ENCODE assay signal across 27 cellular contexts in genomic region chr7:19552576-19552975, GRCh38.
"Had no signal": no experiment of that assay in that cellular context is flagged by ENCODE, and none has a peak within 500 bp of the region (broad histone marks: within the 10 kb centered on the region; RNA-seq: fewer than 3 reads in every experiment).

No MANE protein-coding gene starts in this region.

- H3K4me1 ChIP-seq: adrenal gland, esophagus muscularis mucosa, gastroesophageal sphincter, heart left ventricle, psoas muscle, suprapubic skin, transverse colon, uterus had no signal

- H3K36me3 Mint-ChIP-seq: activated naive CD4-positive, alpha-beta T cell treated with anti-CD3 and anti-CD28 coated beads, Interleukin-2, amount 50 U/mL, for 24 hours; memory B cell; naive B cell had no signal

- H3K4me1 Mint-ChIP-seq: activated B cell treated with CpG ODN at 0.5 μM for 24 hours; activated naive CD4-positive, alpha-beta T cell treated with anti-CD3 and anti-CD28 coated beads, Interleukin-2, amount 50 U/mL, for 24 hours; memory B cell; naive B cell; stimulated activated naive CD8-positive, alpha-beta T cell treated with anti-CD3 and anti-CD28 coated beads, Interleukin-15, amount 100 ng/mL, for 72 hours had no signal

- H3K9me3 Mint-ChIP-seq: activated naive CD4-positive, alpha-beta T cell treated with anti-CD3 and anti-CD28 coated beads, Interleukin-2, amount 50 U/mL, for 24 hours had no signal

- H3K4me3 Mint-ChIP-seq: activated B cell treated with CpG ODN at 0.5 μM for 24 hours; activated CD8-positive, alpha-beta T cell treated with anti-CD3 and anti-CD28 coated beads, Interleukin-2, amount 10 ng/mL, durations not matched to agents 7 days and 5 days; activated naive CD4-positive, alpha-beta T cell treated with anti-CD3 and anti-CD28 coated beads, Interleukin-2, amount 50 U/mL, for 24 hours; activated T-cell treated with anti-CD3 and anti-CD28 coated beads, Interleukin-2, amount 50 U/mL, for 72 hours; dendritic cell treated with granulocyte-macrophage colony-stimulating factor and Interleukin-4, amounts not matched to agents 40 ng/mL and 50 ng/mL, for 4 days; memory B cell; naive B cell; stimulated activated naive CD8-positive, alpha-beta T cell treated with anti-CD3 and anti-CD28 coated beads, Interleukin-15, amount 100 ng/mL, for 72 hours had no signal

- H3K27me3 Mint-ChIP-seq: activated B cell treated with CpG ODN at 0.5 μM for 24 hours; activated naive CD4-positive, alpha-beta T cell treated with anti-CD3 and anti-CD28 coated beads, Interleukin-2, amount 50 U/mL, for 24 hours; dendritic cell treated with granulocyte-macrophage colony-stimulating factor and Interleukin-4, amounts not matched to agents 40 ng/mL and 50 ng/mL, for 4 days; naive B cell; stimulated activated naive CD8-positive, alpha-beta T cell treated with anti-CD3 and anti-CD28 coated beads, Interleukin-15, amount 100 ng/mL, for 72 hours had no signal

- H3K27ac Mint-ChIP-seq: activated B cell treated with CpG ODN at 0.5 μM for 24 hours; activated CD8-positive, alpha-beta T cell treated with anti-CD3 and anti-CD28 coated beads, Interleukin-2, amount 10 ng/mL, durations not matched to agents 7 days and 5 days; activated naive CD4-positive, alpha-beta T cell treated with anti-CD3 and anti-CD28 coated beads, Interleukin-2, amount 50 U/mL, for 24 hours; activated T-cell treated with anti-CD3 and anti-CD28 coated beads, Interleukin-2, amount 50 U/mL, for 72 hours; dendritic cell treated with granulocyte-macrophage colony-stimulating factor and Interleukin-4, amounts not matched to agents 40 ng/mL and 50 ng/mL, for 4 days; memory B cell; naive B cell; stimulated activated naive CD8-positive, alpha-beta T cell treated with anti-CD3 and anti-CD28 coated beads, Interleukin-15, amount 100 ng/mL, for 72 hours had no signal

- H3K27me3 ChIP-seq: adrenal gland, esophagus muscularis mucosa, gastroesophageal sphincter, heart left ventricle, ovary, suprapubic skin, transverse colon, uterus had no signal

- DNase-seq: activated B cell treated with CpG ODN at 0.5 μM for 24 hours; activated CD4-positive, alpha-beta T cell treated with anti-CD3 and anti-CD28 coated beads for 48 hours; activated CD8-positive, alpha-beta memory T cell treated with anti-CD3 and anti-CD28 coated beads, Interleukin-2, amount 50 U/mL, for 48 hours; activated CD8-positive, alpha-beta T cell treated with anti-CD3 and anti-CD28 coated beads, Interleukin-2, amount 10 ng/mL, durations not matched to agents 7 days and 5 days; activated gamma-delta T cell; activated T-cell treated with anti-CD3 and anti-CD28 coated beads, Interleukin-2, amount 50 U/mL, for 72 hours; adrenal gland; effector CD8-positive, alpha-beta T cell; heart left ventricle; kidney glomerular epithelial cell; left ventricle myocardium superior; mucosa of descending colon; naive B cell; ovary; psoas muscle; right cardiac atrium; stimulated activated naive CD8-positive, alpha-beta T cell treated with anti-CD3 and anti-CD28 coated beads, Interleukin-15, amount 100 ng/mL, for 72 hours; T-helper 9 cell; transverse colon; uterus had no signal

- H3K27ac ChIP-seq: adrenal gland, esophagus muscularis mucosa, gastroesophageal sphincter, heart left ventricle, ovary, psoas muscle, skin epidermis, suprapubic skin, transverse colon, uterus had no signal

- H3K36me3 ChIP-seq: adrenal gland, esophagus muscularis mucosa, gastroesophageal sphincter, heart left ventricle, ovary, suprapubic skin, transverse colon, uterus had no signal

- ATAC-seq: activated CD8-positive, alpha-beta T cell treated with anti-CD3 and anti-CD28 coated beads, Interleukin-2, amount 10 ng/mL, durations not matched to agents 7 days and 5 days; activated T-cell treated with anti-CD3 and anti-CD28 coated beads, Interleukin-2, amount 50 U/mL, for 72 hours; gastroesophageal sphincter; heart left ventricle; left ventricle myocardium superior; mucosa of descending colon; psoas muscle; right cardiac atrium; stimulated activated naive CD8-positive, alpha-beta T cell treated with anti-CD3 and anti-CD28 coated beads, Interleukin-15, amount 100 ng/mL, for 72 hours had no signal

- H3K4me3 ChIP-seq: adrenal gland, esophagus muscularis mucosa, gastroesophageal sphincter, heart left ventricle, mucosa of descending colon, ovary, psoas muscle, skin epidermis, suprapubic skin, transverse colon, uterus had no signal

- H3K9me3 ChIP-seq: adrenal gland, esophagus muscularis mucosa, gastroesophageal sphincter, heart left ventricle, ovary, psoas muscle, transverse colon, uterus had no signal
